ENCODE assay signal across 10 cellular contexts in the genomic region with DNA sequence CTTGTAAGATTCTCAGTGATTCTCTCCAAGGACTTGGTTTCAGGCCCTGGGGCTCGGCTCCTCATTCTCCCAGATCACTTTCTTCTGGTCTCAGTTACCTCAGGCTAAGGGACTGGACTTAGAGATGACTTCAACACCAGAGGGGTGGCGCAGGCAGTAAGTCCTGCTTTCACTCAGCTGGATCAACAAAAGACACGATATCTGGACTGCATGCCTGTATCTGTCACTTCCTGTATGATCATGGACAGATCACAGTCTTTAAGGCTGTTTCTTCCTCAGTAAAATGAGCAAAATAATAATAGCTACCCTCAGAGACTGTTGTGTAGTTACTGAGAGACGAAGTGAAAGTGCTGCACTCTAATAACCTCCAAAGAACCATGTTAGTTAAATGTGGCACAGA. TPM values are rescaled to one million over a fixed set of nuclear protein-coding genes. Genes with fewer than 3 reads are reported as not detected.
A peak's percentile ranks its signal among the peaks of the same experiment; 100 is the strongest.
DNase-seq lines count a peak whose midpoint lies in the region; ATAC-seq and TF ChIP-seq lines count a peak whose summit lies in the region.
"Had no signal": no experiment of that assay in that cellular context is flagged by ENCODE, and none has a peak within 500 bp of the region (broad histone marks: within the 10 kb centered on the region; RNA-seq: fewer than 3 reads in every experiment).

No MANE protein-coding gene starts in this region.

- H3K9me3 Mint-ChIP-seq in activated T-cell treated with anti-CD3 and anti-CD28 coated beads, Interleukin-2, amount 50 U/mL, for 4 hours, result no peaks in the 10 kb centered on the region
- H3K9me3 Mint-ChIP-seq: natural killer cell treated with Interleukin-12 subunit alpha and Interleukin-12 subunit beta and Interleukin-15 and Interleukin-18, amount 100 ng/mL, for 72 hours had no signal

- DNase-seq in activated T-cell treated with anti-CD3 and anti-CD28 coated beads, Interleukin-2, amount 50 U/mL, for 4 hours, result no peak
- DNase-seq in activated T-cell treated with anti-CD3 and anti-CD28 coated beads for 4 hours, result no peak
- no peak for DNase-seq in esophagus muscularis mucosa (ENCODE audit: extremely low spot score)
- no peak for DNase-seq in stomach
- no peak for DNase-seq in GM13976 (ENCODE audit: low spot score)
- no peak for DNase-seq in NCI-H2107 treated with DMSO at 0.1 percent for 48 hours (lab: John Stamatoyannopoulos, UW; ENCODE audit: unreplicated experiment)
- no peak for DNase-seq in stimulated activated CD4-positive, alpha-beta T cell treated with anti-CD3 and anti-CD28 coated beads, Interleukin-4, amount 100 ng/mL, for 24 hours

- ATAC-seq in activated T-cell treated with anti-CD3 and anti-CD28 coated beads, Interleukin-2, amount 50 U/mL, for 4 hours, result peak; percentile 31 to 42

- no peaks in the 10 kb centered on the region for H3K36me3 Mint-ChIP-seq in activated T-cell treated with anti-CD3 and anti-CD28 coated beads, Interleukin-2, amount 50 U/mL, for 4 hours (ENCODE audit: insufficient read depth)
- H3K36me3 Mint-ChIP-seq: natural killer cell treated with Interleukin-12 subunit alpha and Interleukin-12 subunit beta and Interleukin-15 and Interleukin-18, amount 100 ng/mL, for 72 hours had no signal

- intact Hi-C loops in esophagus muscularis mucosa (cut with DNase I), result no loop called here
- intact Hi-C loops in stomach (cut with DNase I; ENCODE audit: low total_unique reads), result no loop called here

- H3K4me3 ChIP-seq in esophagus muscularis mucosa (peak overlapping the region in 1 of 4 donors; percentile 22), stomach (no peak overlapping the region)

- peaks cover 17% of the 10 kb centered on the region for H3K4me1 Mint-ChIP-seq in activated T-cell treated with anti-CD3 and anti-CD28 coated beads, Interleukin-2, amount 50 U/mL, for 4 hours (ENCODE audit: low read depth)

- TF ChIP-seq EP300 in esophagus muscularis mucosa (IDR thresholded peaks at IDR 0.05) (no peak), stomach (IDR thresholded peaks at IDR 0.05) (no peak)

- no peaks in the 10 kb centered on the region for H3K9me3 ChIP-seq in KOPT-K1 (ENCODE audit: insufficient read depth, low read length, poor library complexity, severe bottlenecking)
- no peaks in the 10 kb centered on the region for H3K9me3 ChIP-seq in esophagus muscularis mucosa
- no peaks in the 10 kb centered on the region for H3K9me3 ChIP-seq in stomach

- no peak for TF ChIP-seq POLR2A in esophagus muscularis mucosa (IDR thresholded peaks at IDR 0.05; ENCODE audit: low read depth)
- TF ChIP-seq POLR2A in stomach (IDR thresholded peaks at IDR 0.05), result no peak

- no peaks in the 10 kb centered on the region for H3K27me3 Mint-ChIP-seq in activated T-cell treated with anti-CD3 and anti-CD28 coated beads, Interleukin-2, amount 50 U/mL, for 4 hours (ENCODE audit: low read depth)

- H3K27me3 ChIP-seq in esophagus muscularis mucosa, result no peaks in the 10 kb centered on the region
- H3K27me3 ChIP-seq in stomach, result no peaks in the 10 kb centered on the region

- TF ChIP-seq CTCF in esophagus muscularis mucosa (IDR thresholded peaks at IDR 0.05), result no peak
- no peak for TF ChIP-seq CTCF in stomach (IDR thresholded peaks at IDR 0.05)
- TF ChIP-seq CTCF in GM13976 (IDR thresholded peaks at IDR 0.05; ENCODE audit: borderline replicate concordance, control extremely low read depth, extremely low read depth, insufficient read depth, missing control alignments), result no peak

- WGBS in esophagus muscularis mucosa, result 51% methylated on average over 4 of the region's 4 CpGs
- 39 to 52% (median 42%) methylated on average over 4 of the region's 4 CpGs for WGBS in stomach, 5 donors

- H3K4me1 ChIP-seq in esophagus muscularis mucosa, result peaks cover 0 to 15% (median 9%) of the 10 kb centered on the region in 4 donors
- peaks cover 0 to 18% (median 0%) of the 10 kb centered on the region in 4 donors for H3K4me1 ChIP-seq in stomach

- H3K27ac ChIP-seq in KOPT-K1 (ENCODE audit: low read depth, low read length, poor library complexity, severe bottlenecking) (peak overlapping the region; percentile 34), esophagus muscularis mucosa (replicated peaks in 1 of 4) (peak overlapping the region; percentile 20 to 53 (median 46)), stomach (peak overlapping the region in 3 of 5 donors; percentile 27 to 60 (median 42))

- no peak overlapping the region for H3K4me3 Mint-ChIP-seq in activated T-cell treated with anti-CD3 and anti-CD28 coated beads, Interleukin-2, amount 50 U/mL, for 4 hours

- in situ Hi-C loops in GM13976 (cut with MboI; ENCODE audit: low sequenced_read_pairs, unreplicated experiment), result no loop called here

- H3K36me3 ChIP-seq in KOPT-K1 (ENCODE audit: insufficient read depth, low read length), result no peaks in the 10 kb centered on the region
- H3K36me3 ChIP-seq in esophagus muscularis mucosa, result no peaks in the 10 kb centered on the region
- H3K36me3 ChIP-seq in stomach, result no peaks in the 10 kb centered on the region

RNA-seq across cellular contexts. Expression of a gene that starts 19.5 kb away (rescaled TPM):
- 10 to 100 TPM; 44.9 to 64.7 (median 53.1) TPM for total RNA-seq in activated T-cell treated with anti-CD3 and anti-CD28 coated beads, Interleukin-2, amount 50 U/mL, for 4 hours
- total RNA-seq in esophagus muscularis mucosa (under 1 TPM in 3 of 4 donors, not detected in 1; 0.17 to 0.83 (median 0.42) TPM), stomach (not detected)
- polyA plus RNA-seq in stomach, result 1 to 10 TPM in 1 of 3 donors, under 1 TPM in 2; 0.19 to 1.5 (median 0.28) TPM
- total RNA-seq: epithelial cell of proximal tubule had no signal

RNA-seq across cellular contexts. Expression of a gene that starts 59.6 kb away (rescaled TPM):
- total RNA-seq in activated T-cell treated with anti-CD3 and anti-CD28 coated beads, Interleukin-2, amount 50 U/mL, for 4 hours, result 1 to 10 TPM; 1.7 to 2.2 (median 2.1) TPM
- total RNA-seq in esophagus muscularis mucosa (1 to 10 TPM in 3 of 4 donors, under 1 TPM in 1; 0.65 to 2.9 (median 1.2) TPM), stomach (10 to 100 TPM in 2 of 5 donors, 1 to 10 TPM in 3; 1.5 to 18.3 (median 4.1) TPM)
- polyA plus RNA-seq in stomach, result 1 to 10 TPM in 1 of 3 donors, under 1 TPM in 2; 0.46 to 1.7 (median 0.50) TPM

Comparison
In these comparisons a context has a peak if more than half of its experiments do, and no peak if none do; other contexts are left out.
1. RNA of a gene that starts 19.5 kb away (total RNA-seq): 44.9 to 64.7 TPM in activated T-cell treated with anti-CD3 and anti-CD28 coated beads, Interleukin-2, amount 50 U/mL, for 4 hours; 0.17 to 0.83 TPM in esophagus muscularis mucosa and not detected in stomach; every median in the first group is over 10 times any median in the second.
2. Peak in every context shown above with its lines, with median percentiles within 50 percentile points of each other: H3K27ac ChIP-seq.